30 cellular contexts compared by ENCODE assay signal in genomic region chr2:23021311-23022120, GRCh38.
"Had no signal": no experiment of that assay in that cellular context is flagged by ENCODE, and none has a peak within 500 bp of the region (broad histone marks: within the 10 kb centered on the region; RNA-seq: fewer than 3 reads in every experiment).

No MANE protein-coding gene starts in this region.

- H3K9me3 ChIP-seq: Peyer's patch had no signal

- H3K4me3 Mint-ChIP-seq: activated CD4-positive, alpha-beta memory T cell treated with anti-CD3 and anti-CD28 coated beads, Interleukin-2, amount 10 ng/mL, durations not matched to agents 7 days and 5 days; activated CD8-positive, alpha-beta memory T cell treated with anti-CD3 and anti-CD28 coated beads, Interleukin-2, amount 10 ng/mL, durations not matched to agents 7 days and 5 days; activated naive CD4-positive, alpha-beta T cell treated with anti-CD3 and anti-CD28 coated beads, Interleukin-2, amount 10 ng/mL, durations not matched to agents 7 days and 5 days; activated naive CD8-positive, alpha-beta T cell; activated naive CD8-positive, alpha-beta T cell treated with anti-CD3 and anti-CD28 coated beads, Interleukin-2, amount 50 U/mL, for 24 hours; brain had no signal

- H3K4me1 Mint-ChIP-seq: activated CD4-positive, alpha-beta memory T cell treated with anti-CD3 and anti-CD28 coated beads, Interleukin-2, amount 10 ng/mL, durations not matched to agents 7 days and 5 days; activated CD8-positive, alpha-beta memory T cell treated with anti-CD3 and anti-CD28 coated beads, Interleukin-2, amount 10 ng/mL, durations not matched to agents 7 days and 5 days; activated naive CD4-positive, alpha-beta T cell treated with anti-CD3 and anti-CD28 coated beads, Interleukin-2, amount 10 ng/mL, durations not matched to agents 7 days and 5 days; activated naive CD8-positive, alpha-beta T cell treated with anti-CD3 and anti-CD28 coated beads, Interleukin-2, amount 50 U/mL, for 24 hours had no signal

- H3K4me3 ChIP-seq: K562, Peyer's patch, SK-N-MC had no signal

- ATAC-seq: activated CD8-positive, alpha-beta memory T cell treated with anti-CD3 and anti-CD28 coated beads, Interleukin-2, amount 10 ng/mL, durations not matched to agents 7 days and 5 days; activated naive CD8-positive, alpha-beta T cell treated with anti-CD3 and anti-CD28 coated beads, Interleukin-2, amount 50 U/mL, for 24 hours; K562; PC-3; Right ventricle myocardium inferior had no signal

- H3K27ac Mint-ChIP-seq: activated CD4-positive, alpha-beta memory T cell treated with anti-CD3 and anti-CD28 coated beads, Interleukin-2, amount 10 ng/mL, durations not matched to agents 7 days and 5 days; activated CD8-positive, alpha-beta memory T cell treated with anti-CD3 and anti-CD28 coated beads, Interleukin-2, amount 10 ng/mL, durations not matched to agents 7 days and 5 days; activated naive CD4-positive, alpha-beta T cell treated with anti-CD3 and anti-CD28 coated beads, Interleukin-2, amount 10 ng/mL, durations not matched to agents 7 days and 5 days; activated naive CD8-positive, alpha-beta T cell; activated naive CD8-positive, alpha-beta T cell treated with anti-CD3 and anti-CD28 coated beads, Interleukin-2, amount 50 U/mL, for 24 hours; brain had no signal

- DNase-seq: activated CD4-positive, alpha-beta memory T cell treated with anti-CD3 and anti-CD28 coated beads, Interleukin-2, amount 10 ng/mL, durations not matched to agents 7 days and 5 days; activated CD4-positive, alpha-beta T cell treated with anti-CD3 and anti-CD28 coated beads for 1 hour; activated CD4-positive, alpha-beta T cell treated with anti-CD3 and anti-CD28 coated beads for 48 hours; activated CD4-positive, CD25-positive, alpha-beta regulatory T cell; activated CD8-positive, alpha-beta memory T cell treated with anti-CD3 and anti-CD28 coated beads for 24 hours; activated CD8-positive, alpha-beta memory T cell treated with anti-CD3 and anti-CD28 coated beads, Interleukin-2, amount 10 ng/mL, durations not matched to agents 7 days and 5 days; activated CD8-positive, alpha-beta memory T cell treated with anti-CD3 and anti-CD28 coated beads, Interleukin-2, amount 50 U/mL, for 48 hours; activated effector memory CD4-positive, alpha-beta T cell treated with Interleukin-2 at 50 U/mL for 16 hours; activated naive CD4-positive, alpha-beta T cell treated with anti-CD3 and anti-CD28 coated beads, Interleukin-2, amount 10 ng/mL, durations not matched to agents 7 days and 5 days; activated naive CD8-positive, alpha-beta T cell treated with anti-CD3 and anti-CD28 coated beads, Interleukin-2, amount 50 U/mL, for 24 hours; activated T-cell treated with anti-CD3 and anti-CD28 coated beads, Interleukin-2, amount 50 U/mL, for 48 hours; NCI-H1092 treated with DMSO at 0.1 percent for 48 hours; NCI-H1417; NCI-H146; NCI-H187; NCI-H2081; NCI-H226; NCI-H446 treated with DMSO at 0.1 percent for 48 hours; NCI-H524; PC-3; RPMI8226; SIG-M5; T1000; WERI-Rb-1 had no signal

- H3K36me3 ChIP-seq: Peyer's patch, WERI-Rb-1 had no signal

- H3K36me3 Mint-ChIP-seq: activated CD8-positive, alpha-beta memory T cell treated with anti-CD3 and anti-CD28 coated beads, Interleukin-2, amount 10 ng/mL, durations not matched to agents 7 days and 5 days; activated naive CD4-positive, alpha-beta T cell treated with anti-CD3 and anti-CD28 coated beads, Interleukin-2, amount 10 ng/mL, durations not matched to agents 7 days and 5 days; activated naive CD8-positive, alpha-beta T cell; brain had no signal

- H3K27ac ChIP-seq: Peyer's patch, SK-N-MC, WERI-Rb-1 had no signal

- H3K9me3 Mint-ChIP-seq: activated CD4-positive, alpha-beta memory T cell treated with anti-CD3 and anti-CD28 coated beads, Interleukin-2, amount 10 ng/mL, durations not matched to agents 7 days and 5 days; activated naive CD4-positive, alpha-beta T cell treated with anti-CD3 and anti-CD28 coated beads, Interleukin-2, amount 10 ng/mL, durations not matched to agents 7 days and 5 days; activated naive CD8-positive, alpha-beta T cell treated with anti-CD3 and anti-CD28 coated beads, Interleukin-2, amount 50 U/mL, for 24 hours; brain had no signal

- H3K4me1 ChIP-seq: Peyer's patch had no signal

- H3K27me3 Mint-ChIP-seq: activated CD4-positive, alpha-beta memory T cell treated with anti-CD3 and anti-CD28 coated beads, Interleukin-2, amount 10 ng/mL, durations not matched to agents 7 days and 5 days; activated CD8-positive, alpha-beta memory T cell treated with anti-CD3 and anti-CD28 coated beads, Interleukin-2, amount 10 ng/mL, durations not matched to agents 7 days and 5 days; activated naive CD4-positive, alpha-beta T cell treated with anti-CD3 and anti-CD28 coated beads, Interleukin-2, amount 10 ng/mL, durations not matched to agents 7 days and 5 days; activated naive CD8-positive, alpha-beta T cell treated with anti-CD3 and anti-CD28 coated beads, Interleukin-2, amount 50 U/mL, for 24 hours; brain had no signal

- H3K27me3 ChIP-seq: Peyer's patch had no signal
